Comparison of ENCODE assay signal across 8 cellular contexts in genomic region chr1:94657775-94658174, GRCh38.
DNase-seq lines count a peak whose midpoint lies in the region; ATAC-seq, FAIRE-seq and TF ChIP-seq lines count a peak whose summit lies in the region.
"Not testable (repeated sequence)": the region's sequence is repeated elsewhere in the genome, so short reads cannot be mapped to it uniquely, and the experiment has no call there.

No MANE protein-coding gene starts in this region.

- H3K9ac ChIP-seq in HCT116 (ENCODE audit: low read length), result peak overlapping the region; percentile 25
- not testable (repeated sequence) for H3K9ac ChIP-seq in H1 (replicated peaks in 1 of 4; ENCODE audit: extremely low read depth in 1 of 4, low read depth in 3 of 4, low read length in 3 of 4); mesendoderm (ENCODE audit: low read length)

- H3K56ac ChIP-seq in H1 (replicated peaks; ENCODE audit: insufficient read length, low read depth, low read length) (peak overlapping the region; percentile 5), mesendoderm (ENCODE audit: low read length) (peak overlapping the region; percentile 85)

- POLR2A ChIA-PET in HCT116 (lab: Charles Lee); H1 (lab: Charles Lee; ENCODE audit: partially characterized antibody): not testable (repeated sequence)

- H3K14ac ChIP-seq in H1 (ENCODE audit: insufficient read length), result not testable (repeated sequence)

- not testable (repeated sequence) for H3K79me1 ChIP-seq in H1 (ENCODE audit: low read depth, low read length); mesendoderm (ENCODE audit: low read length)

- not testable (repeated sequence) for ATAC-seq in HCT116; RWPE2 (ENCODE audit: low read depth)
- ATAC-seq in heart left ventricle, result peak; percentile 66 to 84 (median 72)

- H2BK5ac ChIP-seq in H1 (ENCODE audit: low read depth, low read length), result peak overlapping the region; percentile 97
- H2BK5ac ChIP-seq in mesendoderm (ENCODE audit: low read length), result peak overlapping the region; percentile 94

- 45% methylated on average over 4 of the region's 4 CpGs; no CpG with 5 or more reads in 1 of the 2 experiments for WGBS in H1 (ENCODE audit: extremely low coverage in 1 of 2, insufficient coverage in 1 of 2, insufficient read length in 1 of 2, insufficient replicate concordance in 2 of 2, low coverage in 1 of 2, low lambda C conversion rate in 2 of 2, missing lambda C conversion rate in 1 of 2), 2 experiments
- 18 to 33% (median 25%) methylated on average over 4 of the region's 4 CpGs for WGBS in heart left ventricle, 4 donors
- WGBS in mesendoderm (ENCODE audit: extremely low coverage, insufficient coverage, low lambda C conversion rate), result no CpG with 5 or more reads among the region's 4 CpGs
- WGBS in sigmoid colon, 2 donors, result 67 to 80% methylated on average over 4 of the region's 4 CpGs

- peak overlapping the region; percentile 99 for H2BK120ac ChIP-seq in H1 (replicated peaks; ENCODE audit: low read depth, low read length)
- H2BK120ac ChIP-seq in mesendoderm (ENCODE audit: low read depth, low read length), result peak overlapping the region; percentile 61

- not testable (repeated sequence) for H3K23ac ChIP-seq in H1 (ENCODE audit: insufficient read length); mesendoderm (ENCODE audit: low read length)

- H4K20me1 ChIP-seq in HCT116 (ENCODE audit: insufficient read depth); H1 (replicated peaks in 1 of 2; ENCODE audit: control insufficient read depth in 1 of 2, insufficient read depth in 2 of 2, low read length in 2 of 2): not testable (repeated sequence)

- not testable (repeated sequence) for H3K9me3 ChIP-seq in HCT116 (ENCODE audit: control insufficient read depth in 1 of 2, insufficient read depth in 1 of 2, low read depth in 1 of 2, low read length in 2 of 2); RWPE2 (ENCODE audit: severe bottlenecking); H1 (ENCODE audit: insufficient read depth in 2 of 2, low read depth in 1 of 2, low read length in 1 of 2); heart left ventricle; sigmoid colon

- H3K4me2 ChIP-seq in HCT116 (ENCODE audit: low read length) (peak overlapping the region; percentile 27), H1 (ENCODE audit: insufficient read depth in 1 of 2, low read depth in 2 of 2, low read length in 2 of 2) (0 out of 4 replicates have a peak overlapping the region, but pooled peaks of 1 of the 2 experiments have one; percentile 22)
- not testable (repeated sequence) for H3K4me2 ChIP-seq in mesendoderm (ENCODE audit: low read length)

- BruUV-seq in HCT116 (replicated peaks; lab: Mats Ljungman, UMichigan), result not testable (repeated sequence)

- peak overlapping the region; percentile 96 for H2BK12ac ChIP-seq in H1 (ENCODE audit: low read depth, low read length)

- H3K4ac ChIP-seq in H1 (replicated peaks; ENCODE audit: insufficient read length, low read depth, low read length) (peak overlapping the region; percentile 99), mesendoderm (ENCODE audit: low read depth, low read length) (peak overlapping the region; percentile 93)

- not testable (repeated sequence) for H2BK15ac ChIP-seq in H1 (ENCODE audit: low read length); mesendoderm (replicated peaks; ENCODE audit: low read depth)

- not testable (repeated sequence) for DNase-seq in HCT116 (ENCODE audit: low read depth, low spot score); RWPE2 (ENCODE audit: low spot score); sigmoid colon
- DNase-seq in H1 (ENCODE audit: low read depth in 1 of 2, low spot score in 2 of 2) (peak in 1 of 2 experiments; percentile 54), heart left ventricle (peak; percentile 66 to 88 (median 70)), iPS DF 19.7 (ENCODE audit: low read depth, low spot score) (peak; percentile 42), mesendoderm (peak; percentile 97)

- RAD21 ChIA-PET in HCT116 (lab: Charles Lee; ENCODE audit: low non-redundant PET in 1 of 2, low total read pairs in 2 of 2, uncharacterized antibody in 2 of 2, unreplicated experiment in 2 of 2), result not testable (repeated sequence)

- H3K36me3 ChIP-seq in ACC112 (ENCODE audit: insufficient read depth, low read length); HCT116 (ENCODE audit: control insufficient read depth in 1 of 2, insufficient read depth in 2 of 2, low read length in 2 of 2); RWPE2 (ENCODE audit: low read depth); H1 (ENCODE audit: control insufficient read depth in 2 of 4, insufficient read depth in 4 of 4, low read length in 3 of 4); heart left ventricle; mesendoderm (ENCODE audit: control insufficient read depth, insufficient read depth, low read length); sigmoid colon: not testable (repeated sequence)

- peak overlapping the region; percentile 1 for H4K5ac ChIP-seq in H1 (ENCODE audit: insufficient read length, low read depth, low read length)
- not testable (repeated sequence) for H4K5ac ChIP-seq in mesendoderm (ENCODE audit: low read length)

- peak overlapping the region; percentile 95 for H2BK20ac ChIP-seq in H1 (ENCODE audit: low read length)

- not testable (repeated sequence) for H3K79me2 ChIP-seq in ACC112 (ENCODE audit: control insufficient read depth, insufficient read depth, low read length, unreplicated experiment); HCT116 (ENCODE audit: insufficient read depth, low read length); H1 (ENCODE audit: control insufficient read depth in 1 of 2, insufficient read depth in 2 of 2, low read length in 2 of 2); mesendoderm (ENCODE audit: control insufficient read depth, insufficient read depth, low read length)

- CTCF ChIA-PET in HCT116 (lab: Charles Lee), result not testable (repeated sequence)
- CTCF ChIA-PET in H1 (lab: Charles Lee; ENCODE audit: partially characterized antibody), result interaction anchor here (0.5 to 0.6 kb wide), 2 partner anchors 141 to 199 kb away, joined by 3 read pairs; no protein-coding TSS in a partner anchor

- TF ChIP-seq CTCF in HCT116 (IDR thresholded peaks at IDR 0.05 in 2 of 3, conservative IDR thresholded peaks at IDR 0.05 in 1 of 3; ENCODE audit: borderline replicate concordance in 1 of 3, insufficient read depth in 1 of 3, low read depth in 2 of 3, low read length in 2 of 3); RWPE2 (IDR thresholded peaks at IDR 0.05; ENCODE audit: poor library complexity, severe bottlenecking); H1 (IDR thresholded peaks at IDR 0.05; ENCODE audit: control extremely low read depth in 1 of 3, insufficient read depth in 1 of 3, low read depth in 1 of 3, low read length in 3 of 3); heart left ventricle (IDR thresholded peaks at IDR 0.05); sigmoid colon (IDR thresholded peaks at IDR 0.05): not testable (repeated sequence)

- peak overlapping the region; percentile 96 for H4K91ac ChIP-seq in H1 (replicated peaks; ENCODE audit: insufficient read length, low read length)

- H2AFZ ChIP-seq in ACC112 (ENCODE audit: low read length, unreplicated experiment), result peak overlapping the region; percentile 63
- H2AFZ ChIP-seq in HCT116 (ENCODE audit: low read depth, low read length, poor library complexity, severe bottlenecking), result peak overlapping the region; percentile 37
- not testable (repeated sequence) for H2AFZ ChIP-seq in H1 (ENCODE audit: low read length)

- TF ChIP-seq EP300 in H1 (IDR thresholded peaks at IDR 0.05; ENCODE audit: borderline replicate concordance in 1 of 2, low read depth in 2 of 2, low read length in 2 of 2); sigmoid colon (IDR thresholded peaks at IDR 0.05): not testable (repeated sequence)

- H4K8ac ChIP-seq in H1 (ENCODE audit: extremely low read depth, insufficient read depth, low read length), result peak overlapping the region; percentile 3; the same call in 1 of the 2 replicates
- not testable (repeated sequence) for H4K8ac ChIP-seq in mesendoderm (ENCODE audit: low read depth, low read length)

- not testable (repeated sequence) for H3K9me2 ChIP-seq in HCT116 (ENCODE audit: insufficient read depth)

- not testable (repeated sequence) for H3K4me3 ChIP-seq in ACC112 (ENCODE audit: low read depth, low read length); HCT116 (replicated peaks in 1 of 2; ENCODE audit: low read depth in 1 of 2, low read length in 2 of 2); RWPE2 (ENCODE audit: severe bottlenecking); H1 (ENCODE audit: extremely low read depth in 1 of 4, insufficient read depth in 2 of 4, low read depth in 3 of 4, low read length in 4 of 4); heart left ventricle; mesendoderm (ENCODE audit: low read length); sigmoid colon

- not testable (repeated sequence) for TF ChIP-seq RAD21 in HCT116 (IDR thresholded peaks at IDR 0.05; ENCODE audit: low read depth); H1 (IDR thresholded peaks at IDR 0.05 in 1 of 2, conservative IDR thresholded peaks at IDR 0.05 in 1 of 2; ENCODE audit: low read depth in 2 of 2, low read length in 2 of 2)

- peak overlapping the region; percentile 93 for H2AK5ac ChIP-seq in H1 (ENCODE audit: low read depth, low read length)
- not testable (repeated sequence) for H2AK5ac ChIP-seq in mesendoderm (ENCODE audit: low read length)

- H3K4me1 ChIP-seq in ACC112 (ENCODE audit: control insufficient read depth, insufficient read depth, low read length, unreplicated experiment), result peaks cover 30% of the 10 kb centered on the region
- H3K4me1 ChIP-seq in HCT116 (ENCODE audit: control insufficient read depth in 1 of 2, insufficient read depth in 2 of 2, low read length in 2 of 2), result peaks cover 32 to 71% of the 10 kb centered on the region in 2 experiments
- peaks cover 44% of the 10 kb centered on the region for H3K4me1 ChIP-seq in RWPE2 (ENCODE audit: insufficient read depth, poor library complexity, severe bottlenecking)
- H3K4me1 ChIP-seq in H1 (replicated peaks in 1 of 4; ENCODE audit: control insufficient read depth in 3 of 4, insufficient read depth in 4 of 4, low read length in 3 of 4), result peaks cover 2 to 25% (median 14%) of the 10 kb centered on the region in 4 experiments; a peak in 5 of 7 replicates
- H3K4me1 ChIP-seq in heart left ventricle, result peaks cover 0 to 48% (median 12%) of the 10 kb centered on the region in 12 donors
- H3K4me1 ChIP-seq in mesendoderm (ENCODE audit: control insufficient read depth, low read depth, low read length), result peaks cover 12% of the 10 kb centered on the region
- peaks cover 0 to 34% (median 23%) of the 10 kb centered on the region in 4 donors for H3K4me1 ChIP-seq in sigmoid colon

- TF ChIP-seq POLR2A in HCT116 (IDR thresholded peaks at IDR 0.05; ENCODE audit: borderline replicate concordance, extremely low read depth, insufficient read depth, insufficient read length); H1 (IDR thresholded peaks at IDR 0.05; ENCODE audit: control extremely low read depth in 1 of 2, low read depth in 2 of 2, low read length in 2 of 2); heart left ventricle (IDR thresholded peaks at IDR 0.05); sigmoid colon (IDR thresholded peaks at IDR 0.05): not testable (repeated sequence)

- H3K18ac ChIP-seq in H1 (ENCODE audit: extremely low read depth, low read length) (peak overlapping the region; percentile 84), mesendoderm (ENCODE audit: low read length) (peak overlapping the region; percentile 81)

- H3K27me3 ChIP-seq in ACC112 (ENCODE audit: insufficient read depth, low read length); HCT116 (ENCODE audit: insufficient read depth, low read length); RWPE2 (ENCODE audit: insufficient read depth, poor library complexity, severe bottlenecking); H1 (replicated peaks in 1 of 4; ENCODE audit: control insufficient read depth in 3 of 4, extremely low read depth in 1 of 4, insufficient read depth in 3 of 4, low read length in 3 of 4); heart left ventricle; mesendoderm (ENCODE audit: insufficient read depth, low read length, poor library complexity); sigmoid colon: not testable (repeated sequence)

- not testable (repeated sequence) for H3K23me2 ChIP-seq in H1 (ENCODE audit: low read depth, low read length)

- intact Hi-C loops in HCT116 (cut with micrococcal nuclease); sigmoid colon (cut with DNase I): not testable (repeated sequence)
- intact Hi-C loops in heart left ventricle (cut with DNase I), result loop anchor here in 8 of 10 donors (1.0 to 10.0 kb wide), 8 partner anchors 95 to 145 kb away; partner anchors contain the start of gene F3 (in 4 of the 8)

- not testable (repeated sequence) for FAIRE-seq in H1 (lab: Jason Lieb, UNC)

- H3K27ac ChIP-seq in ACC112 (ENCODE audit: low read depth, low read length), result peak overlapping the region; percentile 68
- peak overlapping the region; percentile 46 for H3K27ac ChIP-seq in HCT116 (ENCODE audit: low read depth, low read length)
- H3K27ac ChIP-seq in RWPE2 (ENCODE audit: poor library complexity, severe bottlenecking), result peak overlapping the region; percentile 67
- H3K27ac ChIP-seq in H1 (ENCODE audit: low read depth, low read length), result peak overlapping the region; percentile 60; the same call in 1 of the 2 replicates
- H3K27ac ChIP-seq in heart left ventricle, result peak overlapping the region in 10 of 12 donors; percentile 39 to 75 (median 58)
- peak overlapping the region; percentile 87 for H3K27ac ChIP-seq in mesendoderm (ENCODE audit: low read depth, low read length)
- peak overlapping the region in 3 of 4 donors; percentile 37 to 45 (median 44) for H3K27ac ChIP-seq in sigmoid colon
